Comparison of ENCODE assay signal across 28 cellular contexts in genomic region chr12:81094718-81095360, GRCh38. TPM values are rescaled to one million over a fixed set of nuclear protein-coding genes. Genes with fewer than 3 reads are reported as not detected.
"Had no signal": no experiment of that assay in that cellular context is flagged by ENCODE, and none has a peak within 500 bp of the region (broad histone marks: within the 10 kb centered on the region; RNA-seq: fewer than 3 reads in every experiment).

No MANE protein-coding gene starts in this region.

- H3K27me3 ChIP-seq: brain microvascular endothelial cell, gastroesophageal sphincter, neutrophil, ovary, stomach, suprapubic skin, tibial artery had no signal

- H3K27ac ChIP-seq: brain microvascular endothelial cell, coronary artery, lower lobe of right lung, neutrophil, ovary, prostate gland, stomach, suprapubic skin, tibial artery had no signal

- H3K9me3 ChIP-seq: gastroesophageal sphincter, lower lobe of right lung, neutrophil, ovary, prostate gland, stomach, suprapubic skin, tibial artery had no signal

- H3K4me3 ChIP-seq: coronary artery, dorsolateral prefrontal cortex, gastroesophageal sphincter, lower lobe of right lung, ovary, prostate gland, stomach, suprapubic skin, tibial artery had no signal

- H3K4me1 ChIP-seq: gastroesophageal sphincter, prostate gland, stomach, suprapubic skin, tibial artery had no signal

- ATAC-seq: gastroesophageal sphincter; lower lobe of right lung; stimulated activated naive B cell treated with anti-CD40 and anti-IgM and Interleukin-4, amounts not matched to agents 10 μg/mL and 1 μg/mL and 100 μg/mL, for 72 hours; WTC11 had no signal

- DNase-seq: activated CD4-positive, alpha-beta memory T cell treated with anti-CD3 and anti-CD28 coated beads, Interleukin-2, amount 10 ng/mL, durations not matched to agents 7 days and 5 days; activated CD4-positive, alpha-beta T cell treated with anti-CD3 and anti-CD28 coated beads for 1 hour; activated CD4-positive, alpha-beta T cell treated with anti-CD3 and anti-CD28 coated beads, Interleukin-2, amount 10 ng/mL, durations not matched to agents 7 days and 5 days; activated CD8-positive, alpha-beta memory T cell treated with anti-CD3 and anti-CD28 coated beads, Interleukin-2, amount 50 U/mL, for 48 hours; activated gamma-delta T cell; activated naive CD4-positive, alpha-beta T cell treated with anti-CD3 and anti-CD28 coated beads, Interleukin-2, amount 10 ng/mL, durations not matched to agents 7 days and 5 days; activated naive CD8-positive, alpha-beta T cell treated with anti-CD3 and anti-CD28 coated beads, Interleukin-2, amount 10 ng/mL, durations not matched to agents 7 days and 5 days; activated T-cell treated with anti-CD3 and anti-CD28 coated beads, Interleukin-2, amount 50 U/mL, for 24 hours; amniotic stem cell; dorsolateral prefrontal cortex; effector memory CD4-positive, alpha-beta T cell; immature natural killer cell; lower lobe of right lung; ovary; retina; stimulated activated CD4-positive, alpha-beta T cell treated with anti-CD3 and anti-CD28 coated beads, Interleukin-15, amount 100 ng/mL, for 24 hours; stimulated activated CD4-positive, alpha-beta T cell treated with anti-CD3 and anti-CD28 coated beads, Interleukin-2, amount 100 ng/mL, for 24 hours; stimulated activated naive B cell treated with anti-CD40 and anti-IgM and Interleukin-4, amounts not matched to agents 10 μg/mL and 1 μg/mL and 100 μg/mL, for 72 hours; stomach; T-helper 2 cell; tibial artery had no signal

- H3K36me3 ChIP-seq: brain microvascular endothelial cell, gastroesophageal sphincter, lower lobe of right lung, neutrophil, ovary, prostate gland, stomach, suprapubic skin, tibial artery had no signal

RNA-seq across cellular contexts. Expression of gene ACSS3, which starts 17.0 kb away (rescaled TPM):
- total RNA-seq: activated CD4-positive, alpha-beta memory T cell treated with anti-CD3 and anti-CD28 coated beads, Interleukin-2, amount 10 ng/mL, durations not matched to agents 7 days and 5 days; activated CD4-positive, alpha-beta T cell treated with anti-CD3 and anti-CD28 coated beads, Interleukin-2, amount 10 ng/mL, durations not matched to agents 7 days and 5 days; activated naive CD8-positive, alpha-beta T cell treated with anti-CD3 and anti-CD28 coated beads, Interleukin-2, amount 10 ng/mL, durations not matched to agents 7 days and 5 days had no signal
- polyA plus RNA-seq: immature natural killer cell had no signal
